Comparison of ENCODE assay signal across 19 cellular contexts in genomic region chr11:79077684-79078379, GRCh38.
A peak's percentile ranks its signal among the peaks of the same experiment; 100 is the strongest.
DNase-seq lines count a peak whose midpoint lies in the region; ATAC-seq, FAIRE-seq and TF ChIP-seq lines count a peak whose summit lies in the region.
"Had no signal": no experiment of that assay in that cellular context is flagged by ENCODE, and none has a peak within 500 bp of the region (broad histone marks: within the 10 kb centered on the region; RNA-seq: fewer than 3 reads in every experiment).

No MANE protein-coding gene starts in this region.

- TF ChIP-seq CTCF in MCF 10A (IDR thresholded peaks at IDR 0.05; ENCODE audit: unreplicated experiment) (no peak), breast epithelium (IDR thresholded peaks at IDR 0.05) (no peak), endothelial cell of umbilical vein (IDR thresholded peaks at IDR 0.05; ENCODE audit: extremely low read depth in 1 of 2, insufficient read depth in 1 of 2, low read depth in 1 of 2, low read length in 2 of 2) (no peak), neural crest cell (conservative IDR thresholded peaks at IDR 0.05) (no peak), smooth muscle cell (IDR thresholded peaks at IDR 0.05; ENCODE audit: borderline replicate concordance, insufficient read depth, poor library complexity, severe bottlenecking) (no peak)

- H3K9me3 ChIP-seq in breast epithelium (no peaks in the 10 kb centered on the region), endothelial cell of umbilical vein (replicated peaks; ENCODE audit: control insufficient read depth, insufficient read depth, low read length) (no peaks in the 10 kb centered on the region), smooth muscle cell (replicated peaks; ENCODE audit: low read depth) (no peaks in the 10 kb centered on the region)

- BruUV-seq in MCF 10A (replicated peaks; lab: Mats Ljungman, UMichigan) (no TSS peak), endothelial cell of umbilical vein (replicated peaks; lab: Mats Ljungman, UMichigan) (no TSS peak)

- H2AFZ ChIP-seq in endothelial cell of umbilical vein (ENCODE audit: low read depth, low read length): peak overlapping the region; percentile 8
- no peak overlapping the region for H2AFZ ChIP-seq in smooth muscle cell (ENCODE audit: low read depth)
- H2AFZ ChIP-seq: GM23248 had no signal

- H3K27ac Mint-ChIP-seq in MCF 10A (ENCODE audit: low read depth, unreplicated experiment) (peak overlapping the region; percentile 74), neural crest cell (ENCODE audit: unreplicated experiment) (peak overlapping the region; percentile 37)
- H3K27ac Mint-ChIP-seq: CD8-positive, alpha-beta memory T cell had no signal

- H3K4me1 Mint-ChIP-seq in MCF 10A (ENCODE audit: insufficient read depth, unreplicated experiment): no peaks in the 10 kb centered on the region
- peaks cover 46% of the 10 kb centered on the region for H3K4me1 Mint-ChIP-seq in neural crest cell
- H3K4me1 Mint-ChIP-seq: CD8-positive, alpha-beta memory T cell had no signal

- H3K4me3 ChIP-seq in breast epithelium (no peak overlapping the region), endothelial cell of umbilical vein (replicated peaks in 1 of 3; ENCODE audit: insufficient read depth in 1 of 3, low read depth in 1 of 3, low read length in 3 of 3) (no peak overlapping the region), smooth muscle cell (no peak overlapping the region)
- H3K4me3 ChIP-seq: BLaER1, GM23248 had no signal

- POLR2A ChIA-PET in MCF 10A (lab: Yijun Ruan, JAX) (no interaction called here), endothelial cell of umbilical vein (lab: Charles Lee) (no interaction called here)

- TF ChIP-seq POLR2A in breast epithelium (IDR thresholded peaks at IDR 0.05): no peak
- TF ChIP-seq POLR2A in endothelial cell of umbilical vein (IDR thresholded peaks at IDR 0.05; ENCODE audit: low read depth, low read length): no peak

- H4K20me1 ChIP-seq in endothelial cell of umbilical vein (replicated peaks; ENCODE audit: control insufficient read depth, extremely low read depth, insufficient read depth, low read length) (no peaks in the 10 kb centered on the region), smooth muscle cell (ENCODE audit: low read depth) (no peaks in the 10 kb centered on the region)

- FAIRE-seq in endothelial cell of umbilical vein (lab: Jason Lieb, UNC): no peak
- FAIRE-seq: D721Med had no signal

- H3K36me3 Mint-ChIP-seq in MCF 10A (ENCODE audit: insufficient read depth, unreplicated experiment) (no peaks in the 10 kb centered on the region), neural crest cell (ENCODE audit: low read depth) (no peaks in the 10 kb centered on the region)
- H3K36me3 Mint-ChIP-seq: CD8-positive, alpha-beta memory T cell had no signal

- H3K79me2 ChIP-seq in endothelial cell of umbilical vein (ENCODE audit: control insufficient read depth, insufficient read depth, low read length) (no peaks in the 10 kb centered on the region), smooth muscle cell (ENCODE audit: low read depth) (no peaks in the 10 kb centered on the region)

- CTCF ChIA-PET in MCF 10A (lab: Yijun Ruan, JAX): interaction anchor here (0.6 to 1.7 kb wide), 8 partner anchors 9 to 1785 kb away, joined by 3 to 6 read pairs (median 3); no protein-coding TSS in a partner anchor
- CTCF ChIA-PET in endothelial cell of umbilical vein (lab: Charles Lee): interaction anchor here (1.0 to 7.7 kb wide), 8 partner anchors 10 to 433 kb away, joined by 3 to 85 read pairs (median 3); no protein-coding TSS in a partner anchor

- H3K27me3 ChIP-seq in breast epithelium (no peaks in the 10 kb centered on the region), endothelial cell of umbilical vein (ENCODE audit: control insufficient read depth in 2 of 2, insufficient read depth in 2 of 2, low read length in 2 of 2) (no peaks in the 10 kb centered on the region), smooth muscle cell (ENCODE audit: low read depth) (no peaks in the 10 kb centered on the region)
- H3K27me3 ChIP-seq: BLaER1 had no signal

- no peak for ATAC-seq in GM21360 (IDR thresholded peaks at IDR 0.05; ENCODE audit: unreplicated experiment)
- no peak for ATAC-seq in HG03280 (IDR thresholded peaks at IDR 0.05; ENCODE audit: unreplicated experiment)

- H3K9ac ChIP-seq in endothelial cell of umbilical vein (replicated peaks; ENCODE audit: extremely low read depth, insufficient read depth, low read length) (no peak overlapping the region), smooth muscle cell (ENCODE audit: low read depth) (peak overlapping the region; percentile 19)
- H3K9ac ChIP-seq: BLaER1, GM23248 had no signal

- H3K27ac ChIP-seq in breast epithelium (no peak overlapping the region), endothelial cell of umbilical vein (ENCODE audit: insufficient read depth, low read depth, low read length) (no peak overlapping the region), smooth muscle cell (ENCODE audit: low read depth) (peak overlapping the region; percentile 55)
- H3K27ac ChIP-seq: BLaER1, GM23248 had no signal

- no peaks in the 10 kb centered on the region for H3K4me1 ChIP-seq in breast epithelium
- H3K4me1 ChIP-seq in endothelial cell of umbilical vein (ENCODE audit: control insufficient read depth, extremely low read depth, insufficient read depth, low read length): no peaks in the 10 kb centered on the region
- H3K4me1 ChIP-seq in smooth muscle cell (ENCODE audit: low read depth): peaks cover 28% of the 10 kb centered on the region

- no peaks in the 10 kb centered on the region for H3K9me1 ChIP-seq in endothelial cell of umbilical vein (replicated peaks; ENCODE audit: control insufficient read depth, extremely low read depth, insufficient read depth, low read length)

- H3K4me2 ChIP-seq in endothelial cell of umbilical vein (ENCODE audit: insufficient read depth, low read length) (no peak overlapping the region), smooth muscle cell (peak overlapping the region; percentile 43)
- H3K4me2 ChIP-seq: BLaER1 had no signal

- H3K9me3 Mint-ChIP-seq in MCF 10A (ENCODE audit: unreplicated experiment): no peaks in the 10 kb centered on the region
- no peaks in the 10 kb centered on the region for H3K9me3 Mint-ChIP-seq in neural crest cell
- H3K9me3 Mint-ChIP-seq: CD8-positive, alpha-beta memory T cell had no signal

- DNase-seq in MCF 10A (ENCODE audit: unreplicated experiment): no peak
- no peak for DNase-seq in breast epithelium (ENCODE audit: low spot score in 2 of 2)
- DNase-seq in endothelial cell of umbilical vein (ENCODE audit: low read depth, low spot score): peak; percentile 48
- DNase-seq in neural crest cell (ENCODE audit: low read depth, low spot score): no peak
- DNase-seq in smooth muscle cell (lab: John Stamatoyannopoulos, UW; ENCODE audit: unreplicated experiment): no peak
- no peak for DNase-seq in GOT3 (lab: John Stamatoyannopoulos, UW)
- DNase-seq: CD8-positive, alpha-beta memory T cell; DMS79; GM23248; KBM-7; NCI-H1436; NCI-H2029 treated with DMSO at 0.1 percent for 48 hours; NCI-H510A; NK-92 treated with Interleukin-12 subunit alpha and Interleukin-12 subunit beta, amount 100 ng/mL, for 24 hours; SHP77 treated with DMSO at 0.1 percent for 48 hours had no signal

- dilution Hi-C loops in endothelial cell of umbilical vein (cut with MboI; ENCODE audit: extremely low pct_ligation_motif_present, low sequenced_read_pairs): no loop called here

- H3K36me3 ChIP-seq in breast epithelium (no peaks in the 10 kb centered on the region), endothelial cell of umbilical vein (ENCODE audit: control insufficient read depth in 2 of 2, extremely low read depth in 1 of 2, insufficient read depth in 2 of 2, low read length in 2 of 2) (no peaks in the 10 kb centered on the region), smooth muscle cell (ENCODE audit: low read depth) (no peaks in the 10 kb centered on the region)
- H3K36me3 ChIP-seq: BLaER1 had no signal

- peaks cover 11% of the 10 kb centered on the region for H3F3A ChIP-seq in smooth muscle cell (ENCODE audit: low read depth)

- H3K27me3 Mint-ChIP-seq in MCF 10A (ENCODE audit: insufficient read depth, unreplicated experiment) (no peaks in the 10 kb centered on the region), neural crest cell (ENCODE audit: low read depth) (no peaks in the 10 kb centered on the region)

- intact Hi-C loops in MCF 10A (cut with micrococcal nuclease) (no loop called here), breast epithelium (cut with DNase I; ENCODE audit: low total_unique reads) (no loop called here), endothelial cell of umbilical vein (cut with micrococcal nuclease) (loop anchor here (2.0 to 5.0 kb wide), 2 partner anchors 15 to 281 kb away; no protein-coding TSS in a partner anchor)

- 35% methylated on average over 10 of the region's 10 CpGs for WGBS in smooth muscle cell (ENCODE audit: low lambda C conversion rate)

- no peak overlapping the region for H3K4me3 Mint-ChIP-seq in MCF 10A (ENCODE audit: unreplicated experiment)
- no peak overlapping the region for H3K4me3 Mint-ChIP-seq in neural crest cell
- H3K4me3 Mint-ChIP-seq: CD8-positive, alpha-beta memory T cell had no signal

TF ChIP-seq in endothelial cell of umbilical vein, 7 proteins besides CTCF, POLR2A, EP300 and RAD21:
- TF ChIP-seq FOS (IDR thresholded peaks at IDR 0.05; ENCODE audit: borderline replicate concordance, insufficient read depth, low read length): no peak
- TF ChIP-seq MYC (IDR thresholded peaks at IDR 0.05; ENCODE audit: low read depth, low read length): no peak
- TF ChIP-seq EZH2 (IDR thresholded peaks at IDR 0.05; ENCODE audit: borderline replicate concordance, low read depth, low read length, severe bottlenecking): no peak
- no peak for TF ChIP-seq JUN (IDR thresholded peaks at IDR 0.05; ENCODE audit: borderline replicate concordance, insufficient read depth, insufficient read length, low read depth)
- no peak for TF ChIP-seq POLR2AphosphoS5 (IDR thresholded peaks at IDR 0.05; ENCODE audit: insufficient read depth, low read depth, low read length)
- no peak for TF ChIP-seq GATA2 (IDR thresholded peaks at IDR 0.05; ENCODE audit: insufficient read depth, insufficient read length, low read depth, low read length)
- no peak for TF ChIP-seq MAX (IDR thresholded peaks at IDR 0.05; ENCODE audit: insufficient read depth, insufficient read length)
